ENCODE assay signal across 18 cellular contexts in genomic region chr7:39651262-39651661, GRCh38. TPM values are rescaled to one million over a fixed set of nuclear protein-coding genes. Genes with fewer than 3 reads are reported as not detected.
DNase-seq lines count a peak whose midpoint lies in the region; ATAC-seq and TF ChIP-seq lines count a peak whose summit lies in the region.
"Had no signal": no experiment of that assay in that cellular context is flagged by ENCODE, and none has a peak within 500 bp of the region (broad histone marks: within the 10 kb centered on the region; RNA-seq: fewer than 3 reads in every experiment).

No MANE protein-coding gene starts in this region.

- H3K9me3 ChIP-seq in SK-N-MC (ENCODE audit: low read depth, low read length), result no peaks in the 10 kb centered on the region
- H3K9me3 ChIP-seq in fibroblast of lung (ENCODE audit: control insufficient read depth, insufficient read depth, low read depth, low read length), result no peaks in the 10 kb centered on the region
- H3K9me3 ChIP-seq in skeletal muscle satellite cell (replicated peaks; ENCODE audit: low read length), result no peaks in the 10 kb centered on the region
- H3K9me3 ChIP-seq: testis had no signal

- peak overlapping the region; percentile 36 for H3K4me2 ChIP-seq in fibroblast of lung (ENCODE audit: extremely low read depth, insufficient read depth, low read length)
- peak overlapping the region; percentile 0 for H3K4me2 ChIP-seq in skeletal muscle satellite cell (ENCODE audit: low read length)
- H3K4me2 ChIP-seq: KMS-11 had no signal

- H3K27me3 Mint-ChIP-seq in activated T-helper 2 cell treated with anti-CD3 and anti-CD28 coated beads, Interferon-gamma antibody, Interleukin-2, Interleukin-4, amounts not matched to agents 10 μg/mL and 5 μg/mL and 100 μg/mL, durations not matched to agents 14 hours and 24 hours and 36 hours (ENCODE audit: low read depth), result no peaks in the 10 kb centered on the region

- H3K36me3 ChIP-seq in SK-N-MC (ENCODE audit: insufficient read depth, low read length) (peaks cover 24% of the 10 kb centered on the region), fibroblast of lung (ENCODE audit: control insufficient read depth, insufficient read depth, low read length) (peaks cover 2% of the 10 kb centered on the region), skeletal muscle satellite cell (ENCODE audit: insufficient read depth, low read length) (no peaks in the 10 kb centered on the region)

- H3K4me1 ChIP-seq in fibroblast of lung (ENCODE audit: control insufficient read depth, extremely low read depth, insufficient read depth, low read length) (peaks cover 13% of the 10 kb centered on the region), skeletal muscle satellite cell (ENCODE audit: control insufficient read depth, insufficient read depth, low read length) (peaks cover 12% of the 10 kb centered on the region)
- H3K4me1 ChIP-seq: testis had no signal

- DNase-seq in GM03348 (ENCODE audit: low spot score), result peak; percentile 60
- peak; percentile 83 for DNase-seq in SK-N-MC (ENCODE audit: low read depth, low spot score)
- DNase-seq in fibroblast of lung (ENCODE audit: low read depth in 2 of 2), result peak; percentile 80 to 82
- DNase-seq in midbrain (lab: John Stamatoyannopoulos, UW), result no peak
- DNase-seq in activated T-helper 2 cell treated with anti-CD3 and anti-CD28 coated beads, Interferon-gamma antibody, Interleukin-2, Interleukin-4, amounts not matched to agents 10 μg/mL and 5 μg/mL and 100 μg/mL, durations not matched to agents 14 hours and 24 hours and 36 hours (ENCODE audit: low spot score), result no peak
- no peak for DNase-seq in stimulated activated effector memory CD8-positive, alpha-beta T cell treated with anti-CD3 and anti-CD28 coated beads, Interleukin-12 subunit alpha, Interleukin-12 subunit beta, amount 100 ng/mL, for 72 hours (ENCODE audit: low spot score in 2 of 2)
- DNase-seq: DMS 273 treated with DMSO at 0.1 percent for 48 hours; glutamatergic neuron; NCI-H146; NCI-H2227 treated with DMSO at 0.1 percent for 48 hours; stimulated activated CD4-positive, alpha-beta T cell treated with anti-CD3 and anti-CD28 coated beads, Interleukin-2, amount 100 ng/mL, for 24 hours; T-helper 2 cell; testis had no signal

- peak overlapping the region; percentile 98 for H3K27ac ChIP-seq in SK-N-MC
- H3K27ac ChIP-seq in fibroblast of lung (ENCODE audit: insufficient read depth, low read length), result peak overlapping the region; percentile 57
- H3K27ac ChIP-seq: KMS-11, testis had no signal

- H3K4me3 Mint-ChIP-seq in activated T-helper 2 cell treated with anti-CD3 and anti-CD28 coated beads, Interferon-gamma antibody, Interleukin-2, Interleukin-4, amounts not matched to agents 10 μg/mL and 5 μg/mL and 100 μg/mL, durations not matched to agents 14 hours and 24 hours and 36 hours (ENCODE audit: low read depth), result no peak overlapping the region
- no peak overlapping the region for H3K4me3 Mint-ChIP-seq in stimulated activated effector memory CD8-positive, alpha-beta T cell treated with anti-CD3 and anti-CD28 coated beads, Interleukin-12 subunit alpha, Interleukin-12 subunit beta, amount 100 ng/mL, for 72 hours
- H3K4me3 Mint-ChIP-seq: neural crest cell, WTC11 had no signal

- no peaks in the 10 kb centered on the region for H3K4me1 Mint-ChIP-seq in activated T-helper 2 cell treated with anti-CD3 and anti-CD28 coated beads, Interferon-gamma antibody, Interleukin-2, Interleukin-4, amounts not matched to agents 10 μg/mL and 5 μg/mL and 100 μg/mL, durations not matched to agents 14 hours and 24 hours and 36 hours (ENCODE audit: low read depth)
- peaks cover 24% of the 10 kb centered on the region for H3K4me1 Mint-ChIP-seq in stimulated activated effector memory CD8-positive, alpha-beta T cell treated with anti-CD3 and anti-CD28 coated beads, Interleukin-12 subunit alpha, Interleukin-12 subunit beta, amount 100 ng/mL, for 72 hours
- H3K4me1 Mint-ChIP-seq: neural crest cell, WTC11 had no signal

- TF ChIP-seq CTCF in fibroblast of lung (conservative IDR thresholded peaks at IDR 0.05 in 1 of 2, IDR thresholded peaks at IDR 0.05 in 1 of 2; ENCODE audit: low read depth in 1 of 2, low read length in 2 of 2), result no peak

- no peak overlapping the region for H2AFZ ChIP-seq in fibroblast of lung (ENCODE audit: low read length)

- peak overlapping the region; percentile 63 for H3K4me3 ChIP-seq in SK-N-MC
- peak overlapping the region in 1 of 4 experiments; percentile 18 for H3K4me3 ChIP-seq in fibroblast of lung (replicated peaks in 1 of 4; ENCODE audit: control extremely low read depth in 1 of 4, insufficient read depth in 1 of 4, low read depth in 3 of 4, low read length in 4 of 4)
- H3K4me3 ChIP-seq in skeletal muscle satellite cell (ENCODE audit: low read length), result no peak overlapping the region
- H3K4me3 ChIP-seq: testis had no signal

- peaks cover 24% of the 10 kb centered on the region for H3K36me3 Mint-ChIP-seq in activated T-helper 2 cell treated with anti-CD3 and anti-CD28 coated beads, Interferon-gamma antibody, Interleukin-2, Interleukin-4, amounts not matched to agents 10 μg/mL and 5 μg/mL and 100 μg/mL, durations not matched to agents 14 hours and 24 hours and 36 hours (ENCODE audit: low read depth)
- H3K36me3 Mint-ChIP-seq in stimulated activated effector memory CD8-positive, alpha-beta T cell treated with anti-CD3 and anti-CD28 coated beads, Interleukin-12 subunit alpha, Interleukin-12 subunit beta, amount 100 ng/mL, for 72 hours, result no peaks in the 10 kb centered on the region

- intact Hi-C loops in activated T-helper 2 cell treated with anti-CD3 and anti-CD28 coated beads, Interferon-gamma antibody, Interleukin-2, Interleukin-4, amounts not matched to agents 10 μg/mL and 5 μg/mL and 100 μg/mL, durations not matched to agents 14 hours and 24 hours and 36 hours (cut with micrococcal nuclease), result no loop called here

- H3K9me3 Mint-ChIP-seq in activated T-helper 2 cell treated with anti-CD3 and anti-CD28 coated beads, Interferon-gamma antibody, Interleukin-2, Interleukin-4, amounts not matched to agents 10 μg/mL and 5 μg/mL and 100 μg/mL, durations not matched to agents 14 hours and 24 hours and 36 hours, result peaks cover 11% of the 10 kb centered on the region
- H3K9me3 Mint-ChIP-seq in stimulated activated effector memory CD8-positive, alpha-beta T cell treated with anti-CD3 and anti-CD28 coated beads, Interleukin-12 subunit alpha, Interleukin-12 subunit beta, amount 100 ng/mL, for 72 hours, result no peaks in the 10 kb centered on the region

- H4K20me1 ChIP-seq in fibroblast of lung (ENCODE audit: control insufficient read depth, extremely low read depth, insufficient read depth, low read length), result no peaks in the 10 kb centered on the region

- no peak for ATAC-seq in stimulated activated effector memory CD8-positive, alpha-beta T cell treated with anti-CD3 and anti-CD28 coated beads, Interleukin-12 subunit alpha, Interleukin-12 subunit beta, amount 100 ng/mL, for 72 hours
- no peak for ATAC-seq in GM19467 (IDR thresholded peaks at IDR 0.05; ENCODE audit: unreplicated experiment)
- ATAC-seq: WTC11 had no signal

- H3K79me2 ChIP-seq in fibroblast of lung (ENCODE audit: control insufficient read depth, insufficient read depth, low read length), result peaks cover 74% of the 10 kb centered on the region

- no peaks in the 10 kb centered on the region for H3K27me3 ChIP-seq in fibroblast of lung (ENCODE audit: control insufficient read depth, insufficient read depth, low read length)
- no peaks in the 10 kb centered on the region for H3K27me3 ChIP-seq in skeletal muscle satellite cell (ENCODE audit: control insufficient read depth, insufficient read depth, low read length)
- H3K27me3 ChIP-seq: testis had no signal

- no peak overlapping the region for H3K27ac Mint-ChIP-seq in activated T-helper 2 cell treated with anti-CD3 and anti-CD28 coated beads, Interferon-gamma antibody, Interleukin-2, Interleukin-4, amounts not matched to agents 10 μg/mL and 5 μg/mL and 100 μg/mL, durations not matched to agents 14 hours and 24 hours and 36 hours
- no peak overlapping the region for H3K27ac Mint-ChIP-seq in stimulated activated effector memory CD8-positive, alpha-beta T cell treated with anti-CD3 and anti-CD28 coated beads, Interleukin-12 subunit alpha, Interleukin-12 subunit beta, amount 100 ng/mL, for 72 hours
- H3K27ac Mint-ChIP-seq: WTC11 had no signal

- H3K9ac ChIP-seq in SK-N-MC (ENCODE audit: insufficient read length) (peak overlapping the region; percentile 72), fibroblast of lung (ENCODE audit: insufficient read depth, low read length) (no peak overlapping the region), skeletal muscle satellite cell (ENCODE audit: low read depth, low read length) (no peak overlapping the region)
- H3K9ac ChIP-seq: KMS-11 had no signal

RNA-seq across cellular contexts. Expression of gene RALA, which starts 27.9 kb away (rescaled TPM):
- 43.9 and 50.9 TPM in 2 replicates for total RNA-seq in fibroblast of lung
- polyA plus RNA-seq in fibroblast of lung, result 46.1 and 53.2 TPM in 2 replicates
- 50.2 and 63.4 TPM in 2 replicates for polyA plus RNA-seq in fibroblast of lung (2012)
- 9.6 and 11.4 TPM in 2 replicates for polyA minus RNA-seq in fibroblast of lung (ENCODE audit: low replicate concordance)
- total RNA-seq in skeletal muscle satellite cell (2012; rRNA removed), result 20.1 and 25.3 TPM in 2 replicates
- total RNA-seq in activated T-helper 2 cell treated with anti-CD3 and anti-CD28 coated beads, Interferon-gamma antibody, Interleukin-2, Interleukin-4, amounts not matched to agents 10 μg/mL and 5 μg/mL and 100 μg/mL, durations not matched to agents 14 hours and 24 hours and 36 hours, result 33.1 and 35.3 TPM in 2 replicates

Comparison
In these comparisons a context has a peak if more than half of its experiments do, and no peak if none do; other contexts are left out.
1. DNase-seq: peak in GM03348 (single experiment), SK-N-MC (single experiment) and fibroblast of lung (2 of 2); none in midbrain (single experiment), activated T-helper 2 cell treated with anti-CD3 and anti-CD28 coated beads, Interferon-gamma antibody, Interleukin-2, Interleukin-4, amounts not matched to agents 10 μg/mL and 5 μg/mL and 100 μg/mL, durations not matched to agents 14 hours and 24 hours and 36 hours (single experiment) and stimulated activated effector memory CD8-positive, alpha-beta T cell treated with anti-CD3 and anti-CD28 coated beads, Interleukin-12 subunit alpha, Interleukin-12 subunit beta, amount 100 ng/mL, for 72 hours (0 of 2).